In genomic region chr22:45319319-45319675, GRCh38 we compare ENCODE assay signal across 8 cellular contexts. TPM values are rescaled to one million over a fixed set of nuclear protein-coding genes. Genes with fewer than 3 reads are reported as not detected.
DNase-seq lines count a peak whose midpoint lies in the region; ATAC-seq and TF ChIP-seq lines count a peak whose summit lies in the region.

No MANE protein-coding gene starts in this region.

- peaks cover 71% of the 10 kb centered on the region for H3K4me1 ChIP-seq in KMS-11 (ENCODE audit: low read depth, poor library complexity, severe bottlenecking)
- peaks cover 32 to 59% of the 10 kb centered on the region in 2 donors for H3K4me1 ChIP-seq in naive thymus-derived CD4-positive, alpha-beta T cell (ENCODE audit: control insufficient read depth in 2 of 2, insufficient read depth in 2 of 2, low read length in 2 of 2)

- peak overlapping the region; percentile 72 to 88 (median 85) for H3K4me3 Mint-ChIP-seq in naive thymus-derived CD4-positive, alpha-beta T cell

- no peaks in the 10 kb centered on the region for H3K27me3 ChIP-seq in KMS-11 (ENCODE audit: insufficient read depth, low read depth)
- H3K27me3 ChIP-seq in naive thymus-derived CD4-positive, alpha-beta T cell (ENCODE audit: control insufficient read depth in 2 of 2, insufficient read depth in 2 of 2, low read length in 2 of 2): no peaks in the 10 kb centered on the region

- H4K20me1 ChIP-seq in KMS-11 (ENCODE audit: insufficient read depth): no peaks in the 10 kb centered on the region

- peak; percentile 48 for DNase-seq in AG08395 (ENCODE audit: low spot score)
- DNase-seq in coronary artery (ENCODE audit: low spot score): no peak
- no peak for DNase-seq in naive thymus-derived CD4-positive, alpha-beta T cell
- no peak for DNase-seq in NCI-H526 treated with DMSO at 0.1 percent for 48 hours (lab: John Stamatoyannopoulos, UW)
- no peak for DNase-seq in NCI-H345 (lab: John Stamatoyannopoulos, UW)
- no peak for DNase-seq in GM10266 (ENCODE audit: extremely low spot score)

- peaks cover 7 to 26% (median 13%) of the 10 kb centered on the region in 5 donors for H3K36me3 Mint-ChIP-seq in naive thymus-derived CD4-positive, alpha-beta T cell

- no peaks in the 10 kb centered on the region for H3K36me3 ChIP-seq in KMS-11 (ENCODE audit: insufficient read depth)
- peaks cover 13 to 25% (median 19%) of the 10 kb centered on the region in 3 experiments for H3K36me3 ChIP-seq in naive thymus-derived CD4-positive, alpha-beta T cell (ENCODE audit: control insufficient read depth in 2 of 3, insufficient read depth in 3 of 3, low read length in 3 of 3)

- CTCF ChIA-PET in naive thymus-derived CD4-positive, alpha-beta T cell (lab: Charles Lee): interaction anchor here (1.7 kb wide), 1 partner anchor 22 kb away, joined by 4 read pairs; no protein-coding TSS in a partner anchor

- intact Hi-C loops in naive thymus-derived CD4-positive, alpha-beta T cell (cut with micrococcal nuclease): loop anchor here (2.0 to 5.0 kb wide), 7 partner anchors 22 to 617 kb away; partner anchors contain the start of genes KIAA0930 (in 1 of the 2), NUP50 (in 1 of the 2), PRR5 (in 1 of the 2) and UPK3A (in 1 of the 2)

- peak overlapping the region; percentile 98 to 100 (median 99) for H3K27ac Mint-ChIP-seq in naive thymus-derived CD4-positive, alpha-beta T cell

- POLR2A ChIA-PET in naive thymus-derived CD4-positive, alpha-beta T cell (lab: Charles Lee): interaction anchor here (1.0 to 3.9 kb wide), 6 partner anchors 9 to 36 kb away, joined by 3 to 13 read pairs (median 5); partner anchors contain the start of gene FAM118A

- no peaks in the 10 kb centered on the region for H3K9me3 ChIP-seq in naive thymus-derived CD4-positive, alpha-beta T cell (ENCODE audit: control insufficient read depth in 2 of 3, low read length in 3 of 3)

- peak overlapping the region; percentile 91 for H3K27ac ChIP-seq in KMS-11
- peak overlapping the region; percentile 90 to 95 for H3K27ac ChIP-seq in coronary artery
- H3K27ac ChIP-seq in naive thymus-derived CD4-positive, alpha-beta T cell (ENCODE audit: low read depth, low read length): peak overlapping the region; percentile 92

- H3K4me2 ChIP-seq in KMS-11: peak overlapping the region; percentile 98

- H3K4me3 ChIP-seq in KMS-11 (IDR thresholded peaks at IDR 0.05; ENCODE audit: insufficient read depth, low read depth, low read length): no peak overlapping the region
- H3K4me3 ChIP-seq in coronary artery: no peak overlapping the region
- H3K4me3 ChIP-seq in naive thymus-derived CD4-positive, alpha-beta T cell (ENCODE audit: low read length): peak overlapping the region; percentile 49

- no peak for ATAC-seq in naive thymus-derived CD4-positive, alpha-beta T cell
- no peak for ATAC-seq in GM18498 (IDR thresholded peaks at IDR 0.05; ENCODE audit: unreplicated experiment)

- H3K79me2 ChIP-seq in KMS-11 (ENCODE audit: insufficient read depth, low read depth): peaks cover 75% of the 10 kb centered on the region

- H3K9me3 Mint-ChIP-seq in naive thymus-derived CD4-positive, alpha-beta T cell: no peaks in the 10 kb centered on the region

- no peaks in the 10 kb centered on the region for H3K27me3 Mint-ChIP-seq in naive thymus-derived CD4-positive, alpha-beta T cell

- H3K9ac ChIP-seq in KMS-11: peak overlapping the region; percentile 67

- H2AFZ ChIP-seq in KMS-11 (ENCODE audit: low read depth): no peak overlapping the region

- peaks cover 35 to 100% (median 93%) of the 10 kb centered on the region in 7 donors for H3K4me1 Mint-ChIP-seq in naive thymus-derived CD4-positive, alpha-beta T cell

- no peak for TF ChIP-seq CTCF in KMS-11 (conservative IDR thresholded peaks at IDR 0.05; ENCODE audit: low read depth, low read length)
- no peak for TF ChIP-seq CTCF in coronary artery (IDR thresholded peaks at IDR 0.05)
- TF ChIP-seq CTCF in GM10266 (IDR thresholded peaks at IDR 0.05; ENCODE audit: control insufficient read depth, insufficient read depth, low read depth, missing control alignments): no peak

RNA-seq across cellular contexts. Expression of gene FAM118A, which starts 9.6 kb away (rescaled TPM):
- 100 to 1,000 TPM in 4 of 5 experiments, 10 to 100 TPM in 1; 61.3 to 216 (median 111) TPM for total RNA-seq in naive thymus-derived CD4-positive, alpha-beta T cell
- 10 to 100 TPM; 54.0 to 81.6 TPM for polyA plus RNA-seq in naive thymus-derived CD4-positive, alpha-beta T cell

RNA-seq across cellular contexts. Expression of gene UPK3A, which starts 34.5 kb away (rescaled TPM):
- total RNA-seq in naive thymus-derived CD4-positive, alpha-beta T cell: under 1 TPM in 1 of 5 experiments, not detected in 4; 0.61 TPM
- under 1 TPM in 1 of 2 donors, not detected in 1; 0.25 TPM for polyA plus RNA-seq in naive thymus-derived CD4-positive, alpha-beta T cell
